ENCODE assay signal across 15 cellular contexts in genomic region chr1:220811695-220812094, GRCh38. TPM values are rescaled to one million over a fixed set of nuclear protein-coding genes. Genes with fewer than 3 reads are reported as not detected.
DNase-seq lines count a peak whose midpoint lies in the region; ATAC-seq and TF ChIP-seq lines count a peak whose summit lies in the region.
"Had no signal": no experiment of that assay in that cellular context is flagged by ENCODE, and none has a peak within 500 bp of the region (broad histone marks: within the 10 kb centered on the region; RNA-seq: fewer than 3 reads in every experiment).

No MANE protein-coding gene starts in this region.

- DNase-seq in HT1080 (ENCODE audit: low read depth) (peak; percentile 16), T-helper 1 cell (no peak), DMS53 treated with DMSO at 0.1 percent for 48 hours (lab: John Stamatoyannopoulos, UW; ENCODE audit: unreplicated experiment) (no peak), NCI-H2227 treated with DMSO at 0.1 percent for 48 hours (lab: John Stamatoyannopoulos, UW) (no peak)
- DNase-seq: CD4-positive, CD25-positive, alpha-beta regulatory T cell; CD8-positive, alpha-beta memory T cell; COR-L47; DMS 273 treated with DMSO at 0.1 percent for 48 hours; DMS53; H9 had no signal

- ATAC-seq in esophagus mucosa (peak; percentile 44), GM21619 (IDR thresholded peaks at IDR 0.05; ENCODE audit: unreplicated experiment) (no peak)

- H3K27ac ChIP-seq in VCaP = peak overlapping the region; percentile 83
- H3K27ac ChIP-seq: BLaER1 treated with 17β-estradiol and CSF1 and Interleukin-3, amounts not matched to agents 10 nM and 100 nM had no signal

- no peak for TF ChIP-seq CTCF in VCaP (conservative IDR thresholded peaks at IDR 0.05)

RNA-seq across cellular contexts. Expression of gene MTARC1, which starts 25.0 kb away (rescaled TPM):
- 0.05 TPM in 1 of 2 replicates, not detected in the other for total RNA-seq in HT1080 (2014; rRNA removed; shearing (Covaris generic))
- not detected in 2 replicates for polyA plus RNA-seq in HT1080 (2015; cell fraction: cytosol; rRNA removed)
- polyA plus RNA-seq in HT1080 (2015; cell fraction: nucleus; rRNA removed) = 0.06 TPM in 1 of 2 replicates, not detected in the other
- 6.1 TPM for total RNA-seq in esophagus mucosa
- total RNA-seq: A172; CD4-positive, CD25-positive, alpha-beta regulatory T cell; CD8-positive, alpha-beta memory T cell had no signal
- polyA plus RNA-seq: CD4-positive, CD25-positive, alpha-beta regulatory T cell; CD8-positive, alpha-beta memory T cell had no signal
